Comparison of ENCODE assay signal across 8 cellular contexts in the genomic region with DNA sequence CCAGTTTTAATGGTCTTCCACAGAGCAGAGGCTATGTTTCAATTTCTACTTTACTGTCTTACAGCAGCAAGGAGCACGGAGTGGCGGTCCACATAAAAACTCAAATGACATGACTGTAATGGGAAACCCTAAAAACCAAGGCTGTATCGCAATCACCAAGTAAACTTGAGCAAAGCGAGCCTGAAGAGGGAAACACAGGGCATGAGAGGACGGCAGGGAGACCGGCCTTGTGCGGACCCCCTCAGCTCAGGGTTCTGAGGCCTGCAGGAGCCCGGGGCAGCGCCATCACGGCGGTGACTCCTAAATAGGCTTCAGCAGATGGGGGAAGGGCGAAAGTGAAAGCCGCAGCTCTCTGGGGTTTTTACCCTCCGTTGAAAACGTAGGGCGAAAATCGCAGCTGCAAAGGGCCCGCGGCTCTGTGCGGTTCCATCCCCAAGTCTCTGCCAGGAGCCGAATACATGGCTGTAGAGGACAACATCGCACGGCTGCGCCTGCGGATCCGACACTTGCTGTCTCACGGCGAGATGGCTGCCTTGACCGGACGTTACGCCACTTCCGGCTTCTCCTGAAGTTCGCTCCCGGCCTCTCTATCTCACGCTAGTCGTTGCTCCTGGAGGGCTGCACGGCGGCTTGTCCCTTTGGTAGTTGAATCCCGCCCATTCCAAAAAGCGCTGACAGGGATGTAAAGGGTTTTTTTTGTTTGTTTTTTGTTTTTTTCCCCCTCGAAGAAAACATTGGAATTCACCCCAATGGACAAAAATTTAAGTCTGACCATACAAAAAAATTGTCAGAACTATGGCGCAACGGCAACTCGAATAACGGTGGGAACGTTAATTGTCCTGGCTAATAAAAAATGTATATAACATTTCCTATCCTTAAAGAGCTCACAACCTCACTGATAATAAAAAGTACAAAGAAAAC. TPM values are rescaled to one million over a fixed set of nuclear protein-coding genes. Genes with fewer than 3 reads are reported as not detected.
DNase-seq lines count a peak whose midpoint lies in the region; ATAC-seq and TF ChIP-seq lines count a peak whose summit lies in the region.

Gene PSMB1, minus strand, starts transcription at position 543 of the 921 bp plus-strand sequence. Its CDS starts 65 bp downstream, at position 478.

- BruUV-seq in A673 (replicated peaks; lab: Mats Ljungman, UMichigan) (no TSS peak), mammary epithelial cell (replicated peaks; lab: Mats Ljungman, UMichigan) (no TSS peak)

- H3K27me3 ChIP-seq in A673 (replicated peaks; ENCODE audit: insufficient read depth, low read depth, low read length, poor library complexity) (no peaks in the 10 kb centered on the region), mammary epithelial cell (ENCODE audit: insufficient read depth, low read length) (no peaks in the 10 kb centered on the region), iPS-20b (ENCODE audit: insufficient read depth, low read length) (no peaks in the 10 kb centered on the region)

- H3K9me3 ChIP-seq in A673 (ENCODE audit: low read depth, low read length, poor library complexity, severe bottlenecking) (no peaks in the 10 kb centered on the region), mammary epithelial cell (replicated peaks; ENCODE audit: insufficient read depth, low read length) (no peaks in the 10 kb centered on the region), iPS-20b (ENCODE audit: insufficient read depth, low read depth, low read length) (no peaks in the 10 kb centered on the region)

- in situ Hi-C loops in mammary epithelial cell (cut with MboI; ENCODE audit: low sequenced_read_pairs in 2 of 2) = no loop called here

- H3K4me3 ChIP-seq in A673 (ENCODE audit: low read depth, low read length, poor library complexity, severe bottlenecking) (peak within 1 kb of the TSS; percentile 60), mammary epithelial cell (replicated peaks in 1 of 3; ENCODE audit: insufficient read depth in 1 of 3, low read depth in 2 of 3, low read length in 3 of 3) (peak within 1 kb of the TSS; percentile 64 to 100 (median 86)), iPS-20b (ENCODE audit: low read length) (peak within 1 kb of the TSS; percentile 89), skin epidermis (peak within 1 kb of the TSS; percentile 71 to 100 (median 95))

- intact Hi-C loops in A673 (cut with micrococcal nuclease; ENCODE audit: unreplicated experiment) = no loop called here
- intact Hi-C loops in mammary epithelial cell (cut with micrococcal nuclease) = loop anchor here (1.0 kb wide), 1 partner anchor 11 kb away; no protein-coding TSS in a partner anchor

- DNase-seq in A673 (ENCODE audit: low spot score) = peak; percentile 97
- peak; percentile 74 for DNase-seq in NCI-H2196 treated with DMSO at 0.1 percent for 48 hours (lab: John Stamatoyannopoulos, UW; ENCODE audit: unreplicated experiment)
- DNase-seq in mammary epithelial cell = peak; percentile 92

- H3K4me1 ChIP-seq in A673 (ENCODE audit: insufficient read depth, low read length, poor library complexity, severe bottlenecking) (peaks cover 33% of the 10 kb centered on the region), mammary epithelial cell (ENCODE audit: insufficient read depth, low read length) (peaks cover 31% of the 10 kb centered on the region), iPS-20b (ENCODE audit: insufficient read depth, low read length) (peaks cover 12% of the 10 kb centered on the region)

- H2AFZ ChIP-seq in mammary epithelial cell (ENCODE audit: low read depth, low read length) = peak within 1 kb of the TSS; percentile 96

- no peak for TF ChIP-seq CTCF in A673 (conservative IDR thresholded peaks at IDR 0.05; ENCODE audit: low read depth, low read length)
- TF ChIP-seq CTCF in VCaP (conservative IDR thresholded peaks at IDR 0.05) = no peak
- TF ChIP-seq CTCF in mammary epithelial cell (conservative IDR thresholded peaks at IDR 0.05 in 1 of 2, IDR thresholded peaks at IDR 0.05 in 1 of 2; ENCODE audit: extremely low read depth in 1 of 2, insufficient read depth in 1 of 2, low read depth in 1 of 2, low read length in 2 of 2) = no peak

- H3K27ac ChIP-seq in A673 (ENCODE audit: low read depth, low read length, poor library complexity, severe bottlenecking) (peak within 1 kb of the TSS; percentile 94), VCaP (peak within 1 kb of the TSS; percentile 96), mammary epithelial cell (ENCODE audit: insufficient read depth, low read depth, low read length) (peak within 1 kb of the TSS; percentile 90), iPS-20b (ENCODE audit: low read length) (peak within 1 kb of the TSS; percentile 56), skin epidermis (peak within 1 kb of the TSS; percentile 47 to 96 (median 91))

- 2% methylated on average over 26 of the region's 46 CpGs for WGBS in mammary epithelial cell (ENCODE audit: low coverage, missing lambda C conversion rate)

- peaks cover 87% of the 10 kb centered on the region for H3K79me2 ChIP-seq in mammary epithelial cell (ENCODE audit: insufficient read depth, low read length)

- peaks cover 3% of the 10 kb centered on the region for H4K20me1 ChIP-seq in mammary epithelial cell (ENCODE audit: insufficient read depth, low read length)

- CTCF ChIA-PET in A673 (lab: Charles Lee) = interaction anchor here (0.5 kb wide), 1 partner anchor 22 kb away, joined by 3 read pairs; no protein-coding TSS in a partner anchor
- CTCF ChIA-PET in mammary epithelial cell (lab: Charles Lee; ENCODE audit: low non-redundant PET) = interaction anchor here (0.6 kb wide), 1 partner anchor 259 kb away, joined by 3 read pairs; no protein-coding TSS in a partner anchor

- ATAC-seq in GM18867 (IDR thresholded peaks at IDR 0.05; ENCODE audit: unreplicated experiment) = peak; percentile 52
- peak; percentile 51 for ATAC-seq in HG03103 (IDR thresholded peaks at IDR 0.05; ENCODE audit: low read depth, unreplicated experiment)

- dilution Hi-C loops in mammary epithelial cell (cut with HindIII; ENCODE audit: low sequenced_read_pairs) = no loop called here

- peaks cover 29% of the 10 kb centered on the region for H3K36me3 ChIP-seq in A673 (ENCODE audit: insufficient read depth, low read length, poor library complexity, severe bottlenecking)
- peaks cover 16% of the 10 kb centered on the region for H3K36me3 ChIP-seq in mammary epithelial cell (ENCODE audit: insufficient read depth, low read length)
- H3K36me3 ChIP-seq in iPS-20b (ENCODE audit: insufficient read depth, low read depth, low read length) = peaks cover 35% of the 10 kb centered on the region

- peak within 1 kb of the TSS; percentile 91 for H3K4me2 ChIP-seq in mammary epithelial cell (ENCODE audit: insufficient read depth, low read depth, low read length)

- H3K9ac ChIP-seq in mammary epithelial cell (ENCODE audit: insufficient read depth, low read length) (peak within 1 kb of the TSS; percentile 90), iPS-20b (ENCODE audit: low read depth, low read length) (peak within 1 kb of the TSS; percentile 92)

- POLR2A ChIA-PET in A673 (lab: Charles Lee; ENCODE audit: low non-redundant PET) = no interaction called here

RNA-seq across cellular contexts. Expression of gene PSMB1, which starts in this region (rescaled TPM):
- 356 and 358 TPM in 2 replicates for total RNA-seq in A673 (2021)
- 100 to 1,000 TPM; 180 to 230 TPM for total RNA-seq in mammary epithelial cell
- polyA plus RNA-seq in mammary epithelial cell = 442 TPM
- 154 TPM for polyA minus RNA-seq in mammary epithelial cell

Comparison
In these comparisons a context has a peak if more than half of its experiments do, and no peak if none do; other contexts are left out.
1. Peak in every context shown above with its lines: DNase-seq, ATAC-seq, H3K4me3 ChIP-seq and H3K27ac ChIP-seq.